ENCODE assay signal across 8 cellular contexts in genomic region chr9:128094166-128094949, GRCh38.
DNase-seq lines count a peak whose midpoint lies in the region; ATAC-seq and FAIRE-seq lines count a peak whose summit lies in the region.

No MANE protein-coding gene starts in this region.

- peak overlapping the region in 6 of 10 experiments; percentile 30 to 53 (median 36); a peak in 10 of 20 replicates for H3K4me3 ChIP-seq in BLaER1 treated with 17β-estradiol and CSF1 and Interleukin-3, amounts not matched to agents 10 nM and 100 nM

- peaks cover 88 to 99% (median 93%) of the 10 kb centered on the region in 10 experiments for H3K4me1 ChIP-seq in BLaER1 treated with 17β-estradiol and CSF1 and Interleukin-3, amounts not matched to agents 10 nM and 100 nM

- peaks cover 65 to 100% (median 93%) of the 10 kb centered on the region in 11 experiments; a peak in 21 of 22 replicates for H4K20me1 ChIP-seq in BLaER1 treated with 17β-estradiol and CSF1 and Interleukin-3, amounts not matched to agents 10 nM and 100 nM

- H3K4me2 ChIP-seq in BLaER1 treated with 17β-estradiol and CSF1 and Interleukin-3, amounts not matched to agents 10 nM and 100 nM: peak overlapping the region; percentile 70 to 94 (median 87)

- H3K9ac ChIP-seq in BLaER1 treated with 17β-estradiol and CSF1 and Interleukin-3, amounts not matched to agents 10 nM and 100 nM: peak overlapping the region; percentile 58 to 84 (median 67)

- DNase-seq in NOMO-1 treated with DMSO at 0.1 percent for 48 hours (lab: John Stamatoyannopoulos, UW; ENCODE audit: unreplicated experiment) (peak; percentile 94), middle frontal gyrus (ENCODE audit: extremely low spot score, low spot score) (peak; percentile 89)
- peak; percentile 35 for DNase-seq in activated CD8-positive, alpha-beta memory T cell treated with anti-CD3 and anti-CD28 coated beads, Interleukin-2, amount 50 U/mL, for 1 hour (ENCODE audit: extremely low read depth)
- peak; percentile 17 for DNase-seq in stimulated activated CD8-positive, alpha-beta memory T cell treated with anti-CD3 and anti-CD28 coated beads, Interleukin-15, amount 100 ng/mL, for 24 hours (ENCODE audit: low read depth)

- no peaks in the 10 kb centered on the region for H3K9me3 ChIP-seq in BLaER1 treated with 17β-estradiol and CSF1 and Interleukin-3, amounts not matched to agents 10 nM and 100 nM (replicated peaks in 1 of 11)

- peak; percentile 61 for FAIRE-seq in endometrium (lab: Jason Lieb, UNC)

- peak; percentile 87 for ATAC-seq in GM19452 (IDR thresholded peaks at IDR 0.05; ENCODE audit: unreplicated experiment)
- peak; percentile 72 for ATAC-seq in HG03571 (IDR thresholded peaks at IDR 0.05; ENCODE audit: unreplicated experiment)

- H3K27ac ChIP-seq in BLaER1 treated with 17β-estradiol and CSF1 and Interleukin-3, amounts not matched to agents 10 nM and 100 nM: peak overlapping the region; percentile 54 to 96 (median 76)

- peaks cover 0 to 48% (median 15%) of the 10 kb centered on the region in 11 experiments; a peak in 16 of 22 replicates for H3K36me3 ChIP-seq in BLaER1 treated with 17β-estradiol and CSF1 and Interleukin-3, amounts not matched to agents 10 nM and 100 nM

- H3K27me3 ChIP-seq in BLaER1 treated with 17β-estradiol and CSF1 and Interleukin-3, amounts not matched to agents 10 nM and 100 nM: no peaks in the 10 kb centered on the region

Comparison
In these comparisons a context has a peak if more than half of its experiments do, and no peak if none do; other contexts are left out.
1. Peak in every context shown above with its lines: DNase-seq, ATAC-seq, H3K4me3 ChIP-seq and H3K27ac ChIP-seq.
2. DNase-seq: peak in every context shown above with its lines; median percentile 94 in NOMO-1 treated with DMSO at 0.1 percent for 48 hours; 89 in middle frontal gyrus; 35 in activated CD8-positive, alpha-beta memory T cell treated with anti-CD3 and anti-CD28 coated beads, Interleukin-2, amount 50 U/mL, for 1 hour; 17 in stimulated activated CD8-positive, alpha-beta memory T cell treated with anti-CD3 and anti-CD28 coated beads, Interleukin-15, amount 100 ng/mL, for 24 hours.